29 cellular contexts compared by ENCODE assay signal in genomic region chr16:73189132-73189531, GRCh38.
"Had no signal": no experiment of that assay in that cellular context is flagged by ENCODE, and none has a peak within 500 bp of the region (broad histone marks: within the 10 kb centered on the region; RNA-seq: fewer than 3 reads in every experiment).

No MANE protein-coding gene starts in this region.

- H3K27ac ChIP-seq: left lung, lower lobe of right lung, neural progenitor cell, neutrophil, ovary, sigmoid colon, spleen, suprapubic skin, thoracic aorta, tibial artery, upper lobe of right lung had no signal

- ATAC-seq: left colon; left lung; lower lobe of right lung; naive thymus-derived CD8-positive, alpha-beta T cell; right cardiac atrium; stimulated activated effector memory CD8-positive, alpha-beta T cell treated with anti-CD3 and anti-CD28 coated beads, Interleukin-12 subunit alpha, Interleukin-12 subunit beta, amount 100 ng/mL, for 72 hours; upper lobe of right lung had no signal

- H3K36me3 ChIP-seq: left lung, lower lobe of right lung, neural progenitor cell, neutrophil, ovary, sigmoid colon, spleen, suprapubic skin, thoracic aorta, tibial artery, upper lobe of right lung had no signal

- H3K4me3 Mint-ChIP-seq: immature natural killer cell; naive thymus-derived CD8-positive, alpha-beta T cell; nephron; neural progenitor cell; stimulated activated effector memory CD8-positive, alpha-beta T cell treated with anti-CD3 and anti-CD28 coated beads, Interleukin-12 subunit alpha, Interleukin-12 subunit beta, amount 100 ng/mL, for 72 hours; stimulated activated naive CD8-positive, alpha-beta T cell treated with anti-CD3 and anti-CD28 coated beads, Interleukin-15, Interleukin-2, amounts not matched to agents 100 ng/mL and 50 ng/mL, for 24 hours had no signal

- H3K36me3 Mint-ChIP-seq: immature natural killer cell; naive thymus-derived CD8-positive, alpha-beta T cell; neural progenitor cell; stimulated activated effector memory CD8-positive, alpha-beta T cell treated with anti-CD3 and anti-CD28 coated beads, Interleukin-12 subunit alpha, Interleukin-12 subunit beta, amount 100 ng/mL, for 72 hours had no signal

- H3K4me1 ChIP-seq: left lung, lower lobe of right lung, tibial artery, upper lobe of right lung had no signal

- H3K27me3 ChIP-seq: left lung, ovary, sigmoid colon, tibial artery, upper lobe of right lung had no signal

- H3K9me3 Mint-ChIP-seq: immature natural killer cell; nephron; neural progenitor cell; stimulated activated naive CD8-positive, alpha-beta T cell treated with anti-CD3 and anti-CD28 coated beads, Interleukin-15, Interleukin-2, amounts not matched to agents 100 ng/mL and 50 ng/mL, for 24 hours had no signal

- H3K4me1 Mint-ChIP-seq: immature natural killer cell; naive thymus-derived CD8-positive, alpha-beta T cell; stimulated activated effector memory CD8-positive, alpha-beta T cell treated with anti-CD3 and anti-CD28 coated beads, Interleukin-12 subunit alpha, Interleukin-12 subunit beta, amount 100 ng/mL, for 72 hours had no signal

- H3K4me2 ChIP-seq: neural progenitor cell had no signal

- DNase-seq: hypothalamus; immature natural killer cell; kidney; left colon; left lung; lower lobe of right lung; mammary epithelial cell; mesendoderm; naive thymus-derived CD8-positive, alpha-beta T cell; occipital lobe; ovary; right cardiac atrium; sigmoid colon; small intestine; spleen; stimulated activated CD4-positive, alpha-beta T cell treated with anti-CD3 and anti-CD28 coated beads, Interleukin-4, amount 100 ng/mL, for 24 hours; stimulated activated naive CD4-positive, alpha-beta T cell; tibial artery; upper lobe of right lung had no signal

- H3K4me3 ChIP-seq: left lung, lower lobe of right lung, neural progenitor cell, ovary, sigmoid colon, spleen, suprapubic skin, thoracic aorta, tibial artery, upper lobe of right lung had no signal

- FAIRE-seq: islet of Langerhans, kidney, small intestine, urothelium cell line had no signal

- H3K27ac Mint-ChIP-seq: immature natural killer cell; naive thymus-derived CD8-positive, alpha-beta T cell; nephron; neural progenitor cell; progenitor cell of endocrine pancreas; stimulated activated effector memory CD8-positive, alpha-beta T cell treated with anti-CD3 and anti-CD28 coated beads, Interleukin-12 subunit alpha, Interleukin-12 subunit beta, amount 100 ng/mL, for 72 hours; stimulated activated naive CD8-positive, alpha-beta T cell treated with anti-CD3 and anti-CD28 coated beads, Interleukin-15, Interleukin-2, amounts not matched to agents 100 ng/mL and 50 ng/mL, for 24 hours had no signal

- H2AFZ ChIP-seq: neural progenitor cell had no signal

- H3K9ac ChIP-seq: neural progenitor cell had no signal

- H3K9me3 ChIP-seq: left lung, lower lobe of right lung, neutrophil, sigmoid colon, spleen, suprapubic skin, thoracic aorta, tibial artery, upper lobe of right lung had no signal
